Comparison of ENCODE assay signal across 1 cellular context in genomic region chr10:110508389-110508788, GRCh38.
TF ChIP-seq lines count a peak whose summit lies in the region.

No MANE protein-coding gene starts in this region.

TF ChIP-seq in IMR-90, 13 proteins besides CTCF, POLR2A, EP300 and RAD21:
- no peak for TF ChIP-seq CEBPB (IDR thresholded peaks at IDR 0.05; ENCODE audit: low read depth, low read length)
- TF ChIP-seq SMC3 (IDR thresholded peaks at IDR 0.05; ENCODE audit: low read depth, low read length): no peak
- no peak for TF ChIP-seq MAFK (IDR thresholded peaks at IDR 0.05; ENCODE audit: low read depth, low read length)
- no peak for TF ChIP-seq BHLHE40 (IDR thresholded peaks at IDR 0.05; ENCODE audit: low read depth, low read length)
